In genomic region chr4:83548151-83548905, GRCh38 we compare ENCODE assay signal across 8 cellular contexts. TPM values are rescaled to one million over a fixed set of nuclear protein-coding genes. Genes with fewer than 3 reads are reported as not detected.
DNase-seq lines count a peak whose midpoint lies in the region; ATAC-seq and TF ChIP-seq lines count a peak whose summit lies in the region.

No MANE protein-coding gene starts in this region.

- no peaks in the 10 kb centered on the region for H4K20me1 ChIP-seq in OCI-LY7 (ENCODE audit: insufficient read depth, low read length)

- H3K9me2 ChIP-seq in OCI-LY7 (ENCODE audit: insufficient read depth, low read length): no peaks in the 10 kb centered on the region

- H3K27ac ChIP-seq in C4-2B (peak overlapping the region; percentile 66), OCI-LY7 (ENCODE audit: low read depth, low read length, poor library complexity, severe bottlenecking) (no peak overlapping the region)

- no peaks in the 10 kb centered on the region for H3K79me2 ChIP-seq in OCI-LY7 (ENCODE audit: insufficient read depth, low read depth, low read length)

- TF ChIP-seq CTCF in C4-2B (conservative IDR thresholded peaks at IDR 0.05): no peak
- no peak for TF ChIP-seq CTCF in OCI-LY7 (conservative IDR thresholded peaks at IDR 0.05; ENCODE audit: low read length)

- BruUV-seq in OCI-LY7 (replicated peaks; lab: Mats Ljungman, UMichigan): no TSS peak

- CTCF ChIA-PET in OCI-LY7 (lab: Charles Lee; ENCODE audit: unreplicated experiment): no interaction called here

- no peaks in the 10 kb centered on the region for H3K4me1 ChIP-seq in OCI-LY7 (ENCODE audit: insufficient read depth, low read length, poor library complexity, severe bottlenecking)

- no peaks in the 10 kb centered on the region for H3K36me3 ChIP-seq in OCI-LY7 (ENCODE audit: insufficient read depth, low read length)

- POLR2A ChIA-PET in OCI-LY7 (lab: Charles Lee): interaction anchor here (1.0 to 1.4 kb wide), 3 partner anchors 8 to 1692 kb away, joined by 3 to 4 read pairs (median 3); no protein-coding TSS in a partner anchor

- H3K4me2 ChIP-seq in OCI-LY7 (ENCODE audit: low read length): no peak overlapping the region

- ATAC-seq in GM19438 (IDR thresholded peaks at IDR 0.05; ENCODE audit: low read depth, unreplicated experiment): peak; percentile 71
- peak; percentile 98 for ATAC-seq in HG03442 (IDR thresholded peaks at IDR 0.05; ENCODE audit: unreplicated experiment)

- H2AFZ ChIP-seq in OCI-LY7 (ENCODE audit: low read length): no peak overlapping the region

- DNase-seq in OCI-LY7 (ENCODE audit: low spot score) (peak; percentile 3), glomerular visceral epithelial cell (ENCODE audit: extremely low spot score) (peak; percentile 94), HuH-7.5 (ENCODE audit: low spot score) (no peak)
- DNase-seq in activated T-cell treated with anti-CD3 and anti-CD28 coated beads, Interleukin-2, amount 50 U/mL, for 48 hours: peak; percentile 78 to 84
- DNase-seq in stimulated activated CD4-positive, alpha-beta T cell treated with anti-CD3 and anti-CD28 coated beads, Interleukin-15, amount 100 ng/mL, for 1 hour (ENCODE audit: low read depth in 1 of 2, low spot score in 1 of 2): peak; percentile 17 to 32

- no peak overlapping the region for H3K4me3 ChIP-seq in OCI-LY7 (ENCODE audit: low read depth, low read length, poor library complexity, severe bottlenecking)

- H3K9me3 ChIP-seq in OCI-LY7 (ENCODE audit: low read length): no peaks in the 10 kb centered on the region

- intact Hi-C loops in OCI-LY7 (cut with micrococcal nuclease; ENCODE audit: unreplicated experiment): no loop called here

RNA-seq across cellular contexts. Expression of gene GPAT3, which starts 12.4 kb away (rescaled TPM):
- 0.41 TPM in 1 of 2 replicates, not detected in the other for total RNA-seq in OCI-LY7 (2014; rRNA removed; shearing (Covaris generic))
- total RNA-seq in OCI-LY7 (2022): not detected in 2 replicates
